8 cellular contexts compared by ENCODE assay signal in the genomic region with DNA sequence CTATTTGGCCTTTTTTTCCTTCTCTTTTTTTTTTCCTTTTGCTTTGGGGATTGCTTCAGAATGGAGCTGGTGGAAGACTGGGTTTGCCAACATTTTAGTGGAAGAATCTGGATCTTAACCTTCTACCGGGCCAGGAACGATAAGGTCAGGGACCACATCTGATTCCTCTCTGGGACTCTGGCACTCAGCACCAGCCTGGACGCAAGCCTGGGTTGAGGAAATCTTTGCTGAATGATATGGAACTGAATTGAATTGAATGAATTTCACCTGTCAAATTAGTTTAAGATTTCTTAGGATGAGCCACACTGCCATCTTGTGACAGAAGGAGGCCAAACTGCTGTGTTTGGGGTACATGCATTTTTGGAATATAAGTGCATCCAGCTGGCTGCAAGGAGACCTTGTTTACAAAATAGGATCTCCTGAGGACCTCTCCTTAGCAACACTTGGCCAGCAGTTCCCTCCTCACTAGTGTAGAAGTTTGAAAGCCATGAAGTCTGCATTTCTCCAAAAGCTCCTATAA. TPM values are rescaled to one million over a fixed set of nuclear protein-coding genes. Genes with fewer than 3 reads are reported as not detected.
A peak's percentile ranks its signal among the peaks of the same experiment; 100 is the strongest.
DNase-seq lines count a peak whose midpoint lies in the region; ATAC-seq and TF ChIP-seq lines count a peak whose summit lies in the region.

No MANE protein-coding gene starts in this region.

- DNase-seq in A673 (ENCODE audit: low spot score) (peak; percentile 47), D341Med (ENCODE audit: low spot score) (peak; percentile 55), NCI-H2107 (lab: John Stamatoyannopoulos, UW) (peak; percentile 21), erythroblast (lab: John Stamatoyannopoulos, UW) (peak; percentile 14 to 43), HuH-7.5 (ENCODE audit: low spot score) (no peak), OCI-M2 (lab: John Stamatoyannopoulos, UW; ENCODE audit: unreplicated experiment) (no peak), esophagus squamous epithelium (lab: John Stamatoyannopoulos, UW) (no peak)

- TF ChIP-seq CTCF in A673 (conservative IDR thresholded peaks at IDR 0.05; ENCODE audit: low read depth, low read length) (peak; percentile 64), esophagus squamous epithelium (IDR thresholded peaks at IDR 0.05) (peak in 3 of 6 experiments; percentile 17 to 24 (median 17))

- TF ChIP-seq POLR2A in erythroblast (IDR thresholded peaks at IDR 0.05; ENCODE audit: low read length) (no peak), esophagus squamous epithelium (IDR thresholded peaks at IDR 0.05) (no peak)

- no TSS peak for BruUV-seq in A673 (replicated peaks; lab: Mats Ljungman, UMichigan)

- H3K27ac ChIP-seq in A673 (ENCODE audit: low read depth, low read length, poor library complexity, severe bottlenecking) (no peak overlapping the region), esophagus squamous epithelium (no peak overlapping the region)

- intact Hi-C loops in A673 (cut with micrococcal nuclease; ENCODE audit: unreplicated experiment), result no loop called here
- intact Hi-C loops in esophagus squamous epithelium (cut with DNase I), result loop anchor here (10.0 kb wide), 1 partner anchor 264 kb away; no protein-coding TSS in a partner anchor

- no peaks in the 10 kb centered on the region for H3K9me3 ChIP-seq in A673 (ENCODE audit: low read depth, low read length, poor library complexity, severe bottlenecking)
- H3K9me3 ChIP-seq in esophagus squamous epithelium, result no peaks in the 10 kb centered on the region

- ATAC-seq in GM18519 (IDR thresholded peaks at IDR 0.05; ENCODE audit: low FRiP score, unreplicated experiment), result no peak

- H3K4me3 ChIP-seq in A673 (ENCODE audit: low read depth, low read length, poor library complexity, severe bottlenecking) (no peak overlapping the region), esophagus squamous epithelium (no peak overlapping the region)

- H3K27me3 ChIP-seq in A673 (replicated peaks; ENCODE audit: insufficient read depth, low read depth, low read length, poor library complexity) (no peaks in the 10 kb centered on the region), esophagus squamous epithelium (no peaks in the 10 kb centered on the region)

- H3K4me1 ChIP-seq in A673 (ENCODE audit: insufficient read depth, low read length, poor library complexity, severe bottlenecking) (no peaks in the 10 kb centered on the region), esophagus squamous epithelium (peaks cover 0 to 8% (median 0%) of the 10 kb centered on the region in 3 donors)

- no peaks in the 10 kb centered on the region for H3K36me3 ChIP-seq in A673 (ENCODE audit: insufficient read depth, low read length, poor library complexity, severe bottlenecking)
- H3K36me3 ChIP-seq in esophagus squamous epithelium, result peaks cover 0 to 78% (median 0%) of the 10 kb centered on the region in 3 donors

- POLR2A ChIA-PET in A673 (lab: Charles Lee; ENCODE audit: low non-redundant PET), result no interaction called here

- WGBS in esophagus squamous epithelium, 2 donors, result 82 to 88% methylated on average over 3 of the region's 3 CpGs

- CTCF ChIA-PET in A673 (lab: Charles Lee), result interaction anchor here (0.8 to 1.9 kb wide), 4 partner anchors 9 to 131 kb away, joined by 3 to 7 read pairs (median 5); no protein-coding TSS in a partner anchor

RNA-seq across cellular contexts. Expression of gene TPBGL, which starts 30.4 kb away (rescaled TPM):
- total RNA-seq in A673 (2021) (0.24 and 0.41 TPM in 2 replicates), esophagus squamous epithelium (under 1 TPM in 1 of 4 donors, not detected in 3; 0.09 TPM)

Comparison
In these comparisons a context has a peak if more than half of its experiments do, and no peak if none do; other contexts are left out.
1. DNase-seq: peak in A673 (single experiment), D341Med (single experiment), NCI-H2107 (single experiment) and erythroblast (2 of 2); none in HuH-7.5 (single experiment), OCI-M2 (single experiment) and esophagus squamous epithelium (single experiment).